Comparison of ENCODE assay signal across 18 cellular contexts in the genomic region with DNA sequence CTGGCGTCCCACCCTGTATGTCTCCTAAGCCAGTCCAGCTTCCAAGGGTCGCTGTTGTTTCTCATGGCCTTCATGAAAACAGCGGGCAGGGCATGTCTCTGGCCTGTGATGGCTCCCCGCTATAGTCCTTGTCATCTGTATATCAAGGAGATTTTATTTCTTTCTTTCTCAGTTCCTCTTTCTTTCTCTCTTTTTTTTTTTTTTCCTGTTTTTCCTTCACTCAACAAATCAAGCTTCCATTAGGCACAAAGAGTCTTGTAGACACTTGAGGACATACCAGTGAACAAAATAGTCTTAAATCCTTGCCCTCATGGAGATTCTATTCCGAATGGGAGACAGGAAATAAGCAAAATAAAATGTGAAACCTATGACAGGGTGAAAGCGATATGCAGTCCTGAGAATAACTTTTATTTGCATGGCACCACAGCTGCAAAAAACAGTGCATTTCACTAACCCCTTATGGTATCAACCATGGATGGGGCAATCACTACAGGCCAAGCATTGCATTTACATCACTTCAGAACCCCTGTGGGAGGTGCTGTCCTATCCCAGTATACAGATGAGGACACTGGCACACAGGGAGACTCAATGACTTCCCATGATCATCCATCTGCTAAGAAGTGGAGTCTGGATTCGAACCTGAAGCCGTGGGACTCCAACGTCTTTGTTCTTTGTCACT. TPM values are rescaled to one million over a fixed set of nuclear protein-coding genes. Genes with fewer than 3 reads are reported as not detected.
A peak's percentile ranks its signal among the peaks of the same experiment; 100 is the strongest.
DNase-seq lines count a peak whose midpoint lies in the region; ATAC-seq, FAIRE-seq and TF ChIP-seq lines count a peak whose summit lies in the region.
"Had no signal": no experiment of that assay in that cellular context is flagged by ENCODE, and none has a peak within 500 bp of the region (broad histone marks: within the 10 kb centered on the region; RNA-seq: fewer than 3 reads in every experiment).

No MANE protein-coding gene starts in this region.

- peaks cover 50% of the 10 kb centered on the region for H3K4me1 Mint-ChIP-seq in dendritic cell treated with granulocyte-macrophage colony-stimulating factor and Interleukin-4, amounts not matched to agents 40 ng/mL and 50 ng/mL, for 4 days (ENCODE audit: low read depth)

- in situ Hi-C loops in GM13976 (cut with MboI; ENCODE audit: low sequenced_read_pairs, unreplicated experiment): loop anchor here (25.0 kb wide), 1 partner anchor 401 kb away; no protein-coding TSS in a partner anchor

- DNase-seq in GM13976 (ENCODE audit: low spot score): peak; percentile 55
- no peak for DNase-seq in pancreas
- no peak for DNase-seq in activated CD4-positive, alpha-beta T cell treated with anti-CD3 and anti-CD28 coated beads, Interleukin-2, amount 50 U/mL, for 1 hour
- DNase-seq in NCI-H2196 treated with DMSO at 0.1 percent for 48 hours (lab: John Stamatoyannopoulos, UW; ENCODE audit: unreplicated experiment): no peak
- no peak for DNase-seq in heart right ventricle
- DNase-seq: activated CD4-positive, alpha-beta memory T cell treated with anti-CD3 and anti-CD28 coated beads for 36 hours; AML-193; KBM-7; NCI-H345; stimulated activated CD4-positive, alpha-beta T cell treated with anti-CD3 and anti-CD28 coated beads, Interleukin-4, amount 100 ng/mL, for 1 hour had no signal

- no peaks in the 10 kb centered on the region for H3K9me3 Mint-ChIP-seq in dendritic cell treated with granulocyte-macrophage colony-stimulating factor and Interleukin-4, amounts not matched to agents 40 ng/mL and 50 ng/mL, for 4 days
- H3K9me3 Mint-ChIP-seq: activated CD4-positive, alpha-beta memory T cell treated with anti-CD3 and anti-CD28 coated beads for 36 hours had no signal

- H3K27ac ChIP-seq in pancreas (no peak overlapping the region), heart right ventricle (no peak overlapping the region)
- H3K27ac ChIP-seq: coronary artery, prostate gland, SK-N-MC had no signal

- peak overlapping the region; percentile 15 for H3K27ac Mint-ChIP-seq in dendritic cell treated with granulocyte-macrophage colony-stimulating factor and Interleukin-4, amounts not matched to agents 40 ng/mL and 50 ng/mL, for 4 days
- H3K27ac Mint-ChIP-seq: activated CD4-positive, alpha-beta memory T cell treated with anti-CD3 and anti-CD28 coated beads for 36 hours; activated naive CD8-positive, alpha-beta T cell had no signal

- no peaks in the 10 kb centered on the region for H3K36me3 Mint-ChIP-seq in dendritic cell treated with granulocyte-macrophage colony-stimulating factor and Interleukin-4, amounts not matched to agents 40 ng/mL and 50 ng/mL, for 4 days (ENCODE audit: low read depth)
- H3K36me3 Mint-ChIP-seq: activated CD4-positive, alpha-beta memory T cell treated with anti-CD3 and anti-CD28 coated beads for 36 hours; activated naive CD8-positive, alpha-beta T cell had no signal

- H3K4me3 ChIP-seq in pancreas (no peak overlapping the region), heart right ventricle (no peak overlapping the region)
- H3K4me3 ChIP-seq: coronary artery, prostate gland, SK-N-MC had no signal

- ATAC-seq in GM21381 (IDR thresholded peaks at IDR 0.05; ENCODE audit: unreplicated experiment): peak; percentile 27
- peak; percentile 50 for ATAC-seq in HG03354 (IDR thresholded peaks at IDR 0.05; ENCODE audit: poor library complexity, severe bottlenecking, unreplicated experiment)
- no peak for ATAC-seq in pancreas
- ATAC-seq in heart right ventricle: no peak

- 86 to 91% methylated on average over 9 of the region's 9 CpGs for WGBS in pancreas, 2 donors
- 92 to 96% methylated on average over 9 of the region's 9 CpGs for WGBS in heart right ventricle, 2 donors

- FAIRE-seq in pancreas (lab: Jason Lieb, UNC): no peak
- FAIRE-seq: frontal cortex had no signal

- H3K27me3 ChIP-seq in pancreas (no peaks in the 10 kb centered on the region), heart right ventricle (no peaks in the 10 kb centered on the region)

- H3K36me3 ChIP-seq in pancreas: no peaks in the 10 kb centered on the region
- no peaks in the 10 kb centered on the region for H3K36me3 ChIP-seq in heart right ventricle
- H3K36me3 ChIP-seq: prostate gland had no signal

- intact Hi-C loops in dendritic cell treated with granulocyte-macrophage colony-stimulating factor and Interleukin-4, amounts not matched to agents 40 ng/mL and 50 ng/mL, for 4 days (cut with micrococcal nuclease): loop anchor here (10.0 kb wide), 1 partner anchor 53 kb away; a partner anchor contains a TSS
- intact Hi-C loops in pancreas (cut with DNase I) (loop anchor here in 1 of 3 donors (10.0 kb wide), 1 partner anchor 93 kb away; no protein-coding TSS in a partner anchor), heart right ventricle (cut with DNase I) (loop anchor here in 1 of 10 donors (10.0 kb wide), 1 partner anchor 53 kb away; a partner anchor contains a TSS)

- no peaks in the 10 kb centered on the region for H3K9me3 ChIP-seq in pancreas
- no peaks in the 10 kb centered on the region for H3K9me3 ChIP-seq in heart right ventricle
- H3K9me3 ChIP-seq: prostate gland had no signal

- H3K4me1 ChIP-seq in pancreas (peaks cover 0 to 7% (median 0%) of the 10 kb centered on the region in 3 donors), heart right ventricle (peaks cover 3 to 56% (median 34%) of the 10 kb centered on the region in 9 donors)

- H3K27me3 Mint-ChIP-seq in dendritic cell treated with granulocyte-macrophage colony-stimulating factor and Interleukin-4, amounts not matched to agents 40 ng/mL and 50 ng/mL, for 4 days: peaks cover 21% of the 10 kb centered on the region
- H3K27me3 Mint-ChIP-seq: activated CD4-positive, alpha-beta memory T cell treated with anti-CD3 and anti-CD28 coated beads for 36 hours; activated naive CD8-positive, alpha-beta T cell had no signal

- TF ChIP-seq CTCF in GM13976 (IDR thresholded peaks at IDR 0.05; ENCODE audit: borderline replicate concordance, control extremely low read depth, extremely low read depth, insufficient read depth, missing control alignments) (no peak), pancreas (IDR thresholded peaks at IDR 0.05) (no peak), heart right ventricle (IDR thresholded peaks at IDR 0.05) (no peak)

- no peak overlapping the region for H3K4me3 Mint-ChIP-seq in dendritic cell treated with granulocyte-macrophage colony-stimulating factor and Interleukin-4, amounts not matched to agents 40 ng/mL and 50 ng/mL, for 4 days
- H3K4me3 Mint-ChIP-seq: activated CD4-positive, alpha-beta memory T cell treated with anti-CD3 and anti-CD28 coated beads for 36 hours; activated naive CD8-positive, alpha-beta T cell had no signal

RNA-seq across cellular contexts. Expression of a gene that starts 50.7 kb away (rescaled TPM):
- 10 to 100 TPM; 23.4 to 44.7 (median 33.5) TPM for total RNA-seq in pancreas
- polyA plus RNA-seq in pancreas: 10 to 100 TPM; 16.4 to 38.6 TPM
- total RNA-seq in heart right ventricle: 100 to 1,000 TPM in 1 of 10 donors, 10 to 100 TPM in 9; 63.9 to 121 (median 80.9) TPM
- polyA plus RNA-seq in heart right ventricle: 10 to 100 TPM; 58.5 to 59.9 TPM

Comparison
In these comparisons a context has a peak if more than half of its experiments do, and no peak if none do; other contexts are left out.
1. ATAC-seq: peak in GM21381 (single experiment) and HG03354 (single experiment); none in pancreas (0 of 4) and heart right ventricle (0 of 8).